8 cellular contexts compared by ENCODE assay signal in the genomic region with DNA sequence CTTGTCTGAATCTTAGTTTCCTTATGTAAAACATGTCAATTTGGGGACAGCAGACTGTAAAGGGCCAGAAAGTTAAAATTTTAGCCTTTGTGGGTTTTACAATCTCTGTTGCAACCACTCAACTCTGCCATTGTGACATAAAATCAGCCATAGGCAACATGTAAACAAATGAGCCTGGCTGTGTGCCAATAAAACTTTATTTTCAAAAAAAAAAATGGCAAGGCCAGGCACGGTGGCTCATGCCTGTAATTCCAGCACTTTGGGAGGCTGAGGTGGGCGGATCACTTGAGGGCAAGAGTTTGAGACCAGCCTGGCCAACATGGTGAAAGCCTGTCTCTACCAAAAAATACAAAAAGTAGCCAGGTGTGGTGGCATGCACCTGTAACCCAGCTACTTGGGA.
DNase-seq lines count a peak whose midpoint lies in the region; TF ChIP-seq lines count a peak whose summit lies in the region.
"Not testable (repeated sequence)": the region's sequence is repeated elsewhere in the genome, so short reads cannot be mapped to it uniquely, and the experiment has no call there.

No MANE protein-coding gene starts in this region.

- H2AFZ ChIP-seq in PC-9 = not testable (repeated sequence)

- not testable (repeated sequence) for H3K9me3 Mint-ChIP-seq in MCF 10A (ENCODE audit: unreplicated experiment)

- not testable (repeated sequence) for H3K27ac Mint-ChIP-seq in MCF 10A (ENCODE audit: low read depth, unreplicated experiment)

- H3K4me1 ChIP-seq in PC-9 (replicated peaks; ENCODE audit: insufficient read depth) (peaks cover 54% of the 10 kb centered on the region), cardiac muscle cell (ENCODE audit: low read depth) (peaks cover 19% of the 10 kb centered on the region)

- CTCF ChIA-PET in PC-9 (lab: Charles Lee) (interaction anchor here (0.6 kb wide), 2 partner anchors 26 to 116 kb away, joined by 4 to 17 read pairs; no protein-coding TSS in a partner anchor), MCF 10A (lab: Yijun Ruan, JAX) (interaction anchor here (0.6 to 0.7 kb wide), 2 partner anchors 30 to 31 kb away, joined by 3 to 4 read pairs; no protein-coding TSS in a partner anchor)

- not testable (repeated sequence) for TF ChIP-seq CTCF in PC-9 (conservative IDR thresholded peaks at IDR 0.05); MCF 10A (IDR thresholded peaks at IDR 0.05; ENCODE audit: unreplicated experiment); epithelial cell of esophagus (IDR thresholded peaks at IDR 0.05; ENCODE audit: insufficient read depth, low read depth, low read length, missing control alignments); cardiac muscle cell (IDR thresholded peaks at IDR 0.05; ENCODE audit: low read depth, low read length)

- DNase-seq in CD1c-positive myeloid dendritic cell (ENCODE audit: extremely low spot score) (peak; percentile 61), HT-29 (ENCODE audit: low spot score) (peak; percentile 18), MV-4-11 (lab: John Stamatoyannopoulos, UW) (peak; percentile 4), PC-9 (peak in 1 of 2 experiments; percentile 57), MCF 10A (ENCODE audit: unreplicated experiment) (peak; percentile 65), epithelial cell of esophagus (ENCODE audit: low read depth) (peak; percentile 61), cardiac muscle cell (ENCODE audit: low read depth in 1 of 2, low spot score in 1 of 2) (peak in 1 of 2 donors; percentile 65), renal cortical epithelial cell (ENCODE audit: low read depth) (peak; percentile 46)

- peaks cover 26% of the 10 kb centered on the region for H3F3A ChIP-seq in PC-9 (ENCODE audit: insufficient read depth, low read depth)

- BruUV-seq in PC-9 (replicated peaks; lab: Mats Ljungman, UMichigan); MCF 10A (replicated peaks; lab: Mats Ljungman, UMichigan): not testable (repeated sequence)

- H3K27me3 ChIP-seq in PC-9 (ENCODE audit: insufficient read depth, low read depth); cardiac muscle cell: not testable (repeated sequence)

- peak overlapping the region; percentile 35 for H3K4me2 ChIP-seq in PC-9

- not testable (repeated sequence) for H3K9me2 ChIP-seq in PC-9 (ENCODE audit: insufficient read depth)

- H3K36me3 ChIP-seq in PC-9 (ENCODE audit: low read depth); cardiac muscle cell: not testable (repeated sequence)

- H3K36me3 Mint-ChIP-seq in MCF 10A (ENCODE audit: insufficient read depth, unreplicated experiment) = not testable (repeated sequence)

- H3K4me3 Mint-ChIP-seq in MCF 10A (ENCODE audit: unreplicated experiment) = not testable (repeated sequence)

- not testable (repeated sequence) for H3K27me3 Mint-ChIP-seq in MCF 10A (ENCODE audit: insufficient read depth, unreplicated experiment)

- H4K20me1 ChIP-seq in PC-9 (ENCODE audit: insufficient read depth) = not testable (repeated sequence)

- not testable (repeated sequence) for H3K9me3 ChIP-seq in PC-9 (ENCODE audit: insufficient read depth, low read depth); cardiac muscle cell (ENCODE audit: low read depth)

- H3K27ac ChIP-seq in PC-9 = peak overlapping the region; percentile 91; the same call in 1 of the 2 replicates
- H3K27ac ChIP-seq in cardiac muscle cell = peak overlapping the region; percentile 36

- H3K4me3 ChIP-seq in PC-9; epithelial cell of esophagus (ENCODE audit: low read length); cardiac muscle cell: not testable (repeated sequence)

- POLR2A ChIA-PET in PC-9 (lab: Charles Lee; ENCODE audit: unreplicated experiment) = interaction anchor here (0.6 to 0.7 kb wide), 2 partner anchors 12 to 123 kb away, joined by 3 to 4 read pairs; no protein-coding TSS in a partner anchor
- POLR2A ChIA-PET in MCF 10A (lab: Yijun Ruan, JAX) = interaction anchor here (0.6 to 1.5 kb wide), 3 partner anchors 17 to 1114 kb away, joined by 3 to 5 read pairs (median 4); no protein-coding TSS in a partner anchor

- H3K79me2 ChIP-seq in PC-9 (ENCODE audit: low read depth) = not testable (repeated sequence)

- H3K4me1 Mint-ChIP-seq in MCF 10A (ENCODE audit: insufficient read depth, unreplicated experiment) = peaks cover 21% of the 10 kb centered on the region

- intact Hi-C loops in PC-9 (cut with micrococcal nuclease; ENCODE audit: unreplicated experiment); MCF 10A (cut with micrococcal nuclease): not testable (repeated sequence)
